15 cellular contexts compared by ENCODE assay signal in the genomic region with DNA sequence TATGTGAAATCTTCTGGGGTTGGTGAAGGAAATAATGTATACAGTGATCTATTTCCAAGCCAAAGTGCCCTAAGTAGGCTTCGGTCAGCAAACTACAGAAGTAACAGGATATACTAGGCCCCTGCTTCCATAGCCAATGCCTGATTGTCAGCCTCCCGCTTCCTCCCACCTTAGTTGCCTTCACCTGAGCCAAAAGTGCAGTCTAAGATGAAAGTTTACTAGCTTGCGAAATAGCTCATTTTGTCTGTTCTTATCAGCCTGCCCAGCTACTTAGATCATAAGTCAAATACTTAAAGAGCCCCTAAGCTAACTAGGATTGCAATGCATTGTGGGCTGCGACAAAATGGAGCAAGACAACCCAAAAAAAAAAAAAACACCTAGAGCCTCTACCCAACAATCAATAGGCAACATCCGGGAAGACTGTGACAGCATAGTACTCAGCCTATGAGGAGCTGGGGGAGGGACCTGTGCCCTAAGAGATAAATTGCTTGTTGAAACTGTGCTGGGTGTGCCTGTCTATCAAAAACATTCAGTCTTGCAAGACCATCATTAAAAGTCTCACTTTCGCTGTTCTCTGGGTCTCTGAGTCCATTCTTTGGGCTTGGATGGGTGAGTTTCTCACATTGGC.
DNase-seq lines count a peak whose midpoint lies in the region; ATAC-seq and TF ChIP-seq lines count a peak whose summit lies in the region.
"Had no signal": no experiment of that assay in that cellular context is flagged by ENCODE, and none has a peak within 500 bp of the region (broad histone marks: within the 10 kb centered on the region; RNA-seq: fewer than 3 reads in every experiment).

No MANE protein-coding gene starts in this region.

- ATAC-seq in lung (ENCODE audit: insufficient read depth, low FRiP score) (peak; percentile 44), sciatic nerve (no peak)
- ATAC-seq: CD8-positive, alpha-beta T cell; HepG2 had no signal

- DNase-seq in Jurkat, Clone E6-1 (ENCODE audit: low read depth, low spot score): peak; percentile 9
- DNase-seq in left kidney (ENCODE audit: low read depth, low spot score) (peak; percentile 49), lung (ENCODE audit: low spot score) (peak; percentile 41), sciatic nerve (ENCODE audit: low spot score) (no peak), inferior parietal cortex (ENCODE audit: extremely low spot score) (no peak)
- no peak for DNase-seq in activated CD4-positive, alpha-beta T cell treated with anti-CD3 and anti-CD28 coated beads, Interleukin-2, amount 50 U/mL, for 4 hours
- DNase-seq: CD8-positive, alpha-beta T cell; COR-L47; DMS 273 treated with DMSO at 0.1 percent for 48 hours; DMS53; GDM1; GM23248 had no signal

- H3K4me3 ChIP-seq in Jurkat, Clone E6-1 (ENCODE audit: low read length): no peak overlapping the region
- H3K4me3 ChIP-seq in lung: no peak overlapping the region
- H3K4me3 ChIP-seq: BLaER1 treated with 17β-estradiol and CSF1 and Interleukin-3, amounts not matched to agents 10 nM and 100 nM; GM23248; HAP-1 had no signal

- WGBS in lung, 2 donors: 71 to 84% methylated on average over 6 of the region's 6 CpGs

- H3K9me3 ChIP-seq in lung (ENCODE audit: control insufficient read depth in 2 of 2, insufficient read depth in 1 of 2, low read length in 1 of 2): peaks cover 0 to 1% of the 10 kb centered on the region in 2 donors
- H3K9me3 ChIP-seq: BLaER1 treated with 17β-estradiol and CSF1 and Interleukin-3, amounts not matched to agents 10 nM and 100 nM; HAP-1 had no signal

- intact Hi-C loops in sciatic nerve (cut with DNase I): no loop called here

- no peak for TF ChIP-seq CTCF in lung (IDR thresholded peaks at IDR 0.05; ENCODE audit: control extremely low read depth, extremely low read depth)

- H3K4me1 ChIP-seq in lung (ENCODE audit: control insufficient read depth in 2 of 2, insufficient read depth in 2 of 2, low read length in 2 of 2): peaks cover 0 to 2% of the 10 kb centered on the region in 2 donors
- H3K4me1 ChIP-seq: BLaER1 treated with 17β-estradiol and CSF1 and Interleukin-3, amounts not matched to agents 10 nM and 100 nM; HAP-1 had no signal

- H3K27ac ChIP-seq in lung (ENCODE audit: low read depth in 1 of 2, low read length in 1 of 2): no peak overlapping the region
- H3K27ac ChIP-seq: BLaER1 treated with 17β-estradiol and CSF1 and Interleukin-3, amounts not matched to agents 10 nM and 100 nM; GM23248 had no signal

- no peaks in the 10 kb centered on the region for H3K36me3 ChIP-seq in lung (ENCODE audit: control insufficient read depth in 2 of 2, insufficient read depth in 2 of 2, low read length in 2 of 2)
- H3K36me3 ChIP-seq: BLaER1 treated with 17β-estradiol and CSF1 and Interleukin-3, amounts not matched to agents 10 nM and 100 nM; HAP-1 had no signal

- no peaks in the 10 kb centered on the region for H3K27me3 ChIP-seq in lung (ENCODE audit: control insufficient read depth, insufficient read depth)
- H3K27me3 ChIP-seq: BLaER1 treated with 17β-estradiol and CSF1 and Interleukin-3, amounts not matched to agents 10 nM and 100 nM had no signal

Comparison
In these comparisons a context has a peak if more than half of its experiments do, and no peak if none do; other contexts are left out.
1. DNase-seq: peak in Jurkat, Clone E6-1 (single experiment), left kidney (single experiment) and lung (single experiment); none in activated CD4-positive, alpha-beta T cell treated with anti-CD3 and anti-CD28 coated beads, Interleukin-2, amount 50 U/mL, for 4 hours (0 of 2), sciatic nerve (single experiment) and inferior parietal cortex (single experiment).